In genomic region chr1:7960165-7960564, GRCh38 we compare ENCODE assay signal across 9 cellular contexts. TPM values are rescaled to one million over a fixed set of nuclear protein-coding genes. Genes with fewer than 3 reads are reported as not detected.
DNase-seq lines count a peak whose midpoint lies in the region; ATAC-seq and TF ChIP-seq lines count a peak whose summit lies in the region.
"Had no signal": no experiment of that assay in that cellular context is flagged by ENCODE, and none has a peak within 500 bp of the region (broad histone marks: within the 10 kb centered on the region; RNA-seq: fewer than 3 reads in every experiment).

No MANE protein-coding gene starts in this region.

- no peaks in the 10 kb centered on the region for H3K27me3 ChIP-seq in esophagus muscularis mucosa
- no peaks in the 10 kb centered on the region for H3K27me3 ChIP-seq in skeletal muscle tissue (ENCODE audit: control insufficient read depth in 3 of 3, insufficient read depth in 3 of 3, low read length in 3 of 3)
- no peaks in the 10 kb centered on the region for H3K27me3 ChIP-seq in suprapubic skin
- no peaks in the 10 kb centered on the region for H3K27me3 ChIP-seq in uterus

- H3K27me3 Mint-ChIP-seq in activated CD4-positive, alpha-beta T cell treated with anti-CD3 and anti-CD28 coated beads for 36 hours = no peaks in the 10 kb centered on the region

- H3K4me3 ChIP-seq in SK-N-MC (peak overlapping the region; percentile 96), esophagus muscularis mucosa (no peak overlapping the region), skeletal muscle tissue (ENCODE audit: low read length in 3 of 3) (peak overlapping the region in 1 of 3 donors; percentile 71), suprapubic skin (no peak overlapping the region), uterus (peak overlapping the region in 1 of 2 donors; percentile 0)

- no peak for DNase-seq in activated CD4-positive, alpha-beta T cell treated with anti-CD3 and anti-CD28 coated beads for 36 hours
- no peak for DNase-seq in activated CD4-positive, alpha-beta T cell treated with anti-CD3 and anti-CD28 coated beads for 1 hour
- DNase-seq in SK-N-MC (ENCODE audit: low read depth, low spot score) (no peak), esophagus muscularis mucosa (ENCODE audit: extremely low spot score) (no peak), suprapubic skin (ENCODE audit: low spot score in 2 of 2) (no peak), NCI-H524 treated with DMSO at 0.1 percent for 48 hours (lab: John Stamatoyannopoulos, UW) (no peak), uterus (no peak)
- DNase-seq: NCI-H1436 had no signal

- H3K4me1 ChIP-seq in esophagus muscularis mucosa (peaks cover 26 to 44% (median 38%) of the 10 kb centered on the region in 4 donors), skeletal muscle tissue (ENCODE audit: control insufficient read depth in 3 of 3, insufficient read depth in 3 of 3, low read length in 3 of 3) (peaks cover 13 to 33% (median 29%) of the 10 kb centered on the region in 3 donors), suprapubic skin (peaks cover 31% of the 10 kb centered on the region), uterus (peaks cover 0 to 5% of the 10 kb centered on the region in 2 donors)

- 93% methylated on average over 2 of the region's 2 CpGs for WGBS in esophagus muscularis mucosa
- WGBS in suprapubic skin = 88% methylated on average over 2 of the region's 2 CpGs

- no peak for ATAC-seq in activated CD4-positive, alpha-beta T cell treated with anti-CD3 and anti-CD28 coated beads for 36 hours

- no peak for TF ChIP-seq POLR2A in esophagus muscularis mucosa (IDR thresholded peaks at IDR 0.05; ENCODE audit: low read depth)
- no peak for TF ChIP-seq POLR2A in suprapubic skin (IDR thresholded peaks at IDR 0.05)
- no peak for TF ChIP-seq POLR2A in uterus (IDR thresholded peaks at IDR 0.05)

- H3K9ac ChIP-seq in SK-N-MC (ENCODE audit: insufficient read length) (no peak overlapping the region), skeletal muscle tissue (ENCODE audit: low read depth in 1 of 3, low read length in 3 of 3) (peak overlapping the region in 1 of 3 donors; percentile 84)

- H3K9me3 ChIP-seq in SK-N-MC (ENCODE audit: low read depth, low read length) = no peaks in the 10 kb centered on the region
- no peaks in the 10 kb centered on the region for H3K9me3 ChIP-seq in esophagus muscularis mucosa
- no peaks in the 10 kb centered on the region for H3K9me3 ChIP-seq in skeletal muscle tissue (ENCODE audit: control insufficient read depth in 3 of 3, low read length in 3 of 3)
- H3K9me3 ChIP-seq in suprapubic skin = no peaks in the 10 kb centered on the region
- no peaks in the 10 kb centered on the region for H3K9me3 ChIP-seq in uterus

- POLR2A ChIA-PET in activated CD4-positive, alpha-beta T cell treated with anti-CD3 and anti-CD28 coated beads for 36 hours (lab: Charles Lee) = interaction anchor here (0.6 kb wide), 1 partner anchor 1330 kb away, joined by 3 read pairs; no protein-coding TSS in a partner anchor

- H3K27ac Mint-ChIP-seq in activated CD4-positive, alpha-beta T cell treated with anti-CD3 and anti-CD28 coated beads for 36 hours = peak overlapping the region; percentile 100

- H3K9me3 Mint-ChIP-seq in activated CD4-positive, alpha-beta T cell treated with anti-CD3 and anti-CD28 coated beads for 36 hours (ENCODE audit: low read depth) = no peaks in the 10 kb centered on the region

- TF ChIP-seq EP300 in esophagus muscularis mucosa (IDR thresholded peaks at IDR 0.05) (no peak), suprapubic skin (IDR thresholded peaks at IDR 0.05) (no peak)

- H3K4me3 Mint-ChIP-seq in activated CD4-positive, alpha-beta T cell treated with anti-CD3 and anti-CD28 coated beads for 36 hours = peak overlapping the region; percentile 100

- TF ChIP-seq CTCF in esophagus muscularis mucosa (IDR thresholded peaks at IDR 0.05) = no peak
- no peak for TF ChIP-seq CTCF in suprapubic skin (IDR thresholded peaks at IDR 0.05)
- TF ChIP-seq CTCF in uterus (IDR thresholded peaks at IDR 0.05) = no peak

- H3K36me3 Mint-ChIP-seq in activated CD4-positive, alpha-beta T cell treated with anti-CD3 and anti-CD28 coated beads for 36 hours (ENCODE audit: low read depth) = peaks cover 31% of the 10 kb centered on the region

- H3K4me1 Mint-ChIP-seq in activated CD4-positive, alpha-beta T cell treated with anti-CD3 and anti-CD28 coated beads for 36 hours = peaks cover 53% of the 10 kb centered on the region

- H3K36me3 ChIP-seq in SK-N-MC (ENCODE audit: insufficient read depth, low read length) (peaks cover 23% of the 10 kb centered on the region), esophagus muscularis mucosa (peaks cover 6 to 24% (median 20%) of the 10 kb centered on the region in 4 donors), skeletal muscle tissue (ENCODE audit: control insufficient read depth in 3 of 3, insufficient read depth in 3 of 3, low read length in 3 of 3) (peaks cover 12 to 14% (median 13%) of the 10 kb centered on the region in 3 donors), suprapubic skin (peaks cover 22% of the 10 kb centered on the region), uterus (no peaks in the 10 kb centered on the region)

- intact Hi-C loops in activated CD4-positive, alpha-beta T cell treated with anti-CD3 and anti-CD28 coated beads for 36 hours (cut with DNase I, micrococcal nuclease) = loop anchor here (2.0 to 10.0 kb wide), 8 partner anchors 39 to 1355 kb away; partner anchors contain the start of genes CAMTA1 (in 1 of the 2), ENO1 (in 1 of the 2), KLHL21 (in 1 of the 2) and PER3 (in 1 of the 2)
- intact Hi-C loops in esophagus muscularis mucosa (cut with DNase I) (loop anchor here (10.0 kb wide), 1 partner anchor 895 kb away; no protein-coding TSS in a partner anchor), uterus (cut with DNase I; ENCODE audit: low total_unique reads) (no loop called here)

- H3K27ac ChIP-seq in SK-N-MC (no peak overlapping the region), esophagus muscularis mucosa (replicated peaks in 1 of 4) (peak overlapping the region; percentile 92 to 97 (median 95)), skeletal muscle tissue (ENCODE audit: low read depth, low read length) (peak overlapping the region; percentile 80), suprapubic skin (no peak overlapping the region), uterus (peak overlapping the region in 1 of 2 donors; percentile 92)

- CTCF ChIA-PET in activated CD4-positive, alpha-beta T cell treated with anti-CD3 and anti-CD28 coated beads for 36 hours (lab: Charles Lee) = interaction anchor here (1.5 kb wide), 1 partner anchor 11 kb away, joined by 3 read pairs; no protein-coding TSS in a partner anchor

RNA-seq across cellular contexts. Expression of gene PARK7, which starts 1.3 kb away (rescaled TPM):
- total RNA-seq in activated CD4-positive, alpha-beta T cell treated with anti-CD3 and anti-CD28 coated beads for 36 hours = 100 to 1,000 TPM; 294 to 390 TPM
- total RNA-seq in esophagus muscularis mucosa (100 to 1,000 TPM; 201 to 229 (median 212) TPM), skeletal muscle tissue (261 TPM), suprapubic skin (10 to 100 TPM; 74.0 to 94.1 (median 85.2) TPM), uterus (100 to 1,000 TPM in 3 of 4 donors, 10 to 100 TPM in 1; 91.7 to 176 (median 166) TPM)

RNA-seq across cellular contexts. Expression of gene TNFRSF9, which starts 19.5 kb away (rescaled TPM):
- 10 to 100 TPM; 26.8 to 28.2 TPM for total RNA-seq in activated CD4-positive, alpha-beta T cell treated with anti-CD3 and anti-CD28 coated beads for 36 hours
- total RNA-seq in esophagus muscularis mucosa (under 1 TPM in 1 of 4 donors, not detected in 3; 0.17 TPM), skeletal muscle tissue (under 0.01 TPM), suprapubic skin (not detected), uterus (not detected)

Comparison
In these comparisons a context has a peak if more than half of its experiments do, and no peak if none do; other contexts are left out.
1. H3K27ac ChIP-seq: peak in esophagus muscularis mucosa (4 of 4) and skeletal muscle tissue (single experiment); none in SK-N-MC (single experiment) and suprapubic skin (single experiment).
2. RNA of gene TNFRSF9, which starts 19.5 kb away (total RNA-seq): 26.8 to 28.2 TPM in activated CD4-positive, alpha-beta T cell treated with anti-CD3 and anti-CD28 coated beads for 36 hours; 0.17 TPM in esophagus muscularis mucosa, under 0.01 TPM in skeletal muscle tissue (single experiment), not detected in suprapubic skin and not detected in uterus; every median in the first group is over 10 times any median in the second.